ENCODE assay signal across 16 cellular contexts in genomic region chr21:24200052-24200451, GRCh38.
DNase-seq lines count a peak whose midpoint lies in the region; ATAC-seq and TF ChIP-seq lines count a peak whose summit lies in the region.
"Had no signal": no experiment of that assay in that cellular context is flagged by ENCODE, and none has a peak within 500 bp of the region (broad histone marks: within the 10 kb centered on the region; RNA-seq: fewer than 3 reads in every experiment).

No MANE protein-coding gene starts in this region.

- TF ChIP-seq CTCF in mucosa of descending colon (IDR thresholded peaks at IDR 0.05): no peak

- ATAC-seq in GM18867 (IDR thresholded peaks at IDR 0.05; ENCODE audit: unreplicated experiment): peak; percentile 89
- ATAC-seq in GM21515 (IDR thresholded peaks at IDR 0.05; ENCODE audit: unreplicated experiment): peak; percentile 63
- ATAC-seq in HG03060 (IDR thresholded peaks at IDR 0.05; ENCODE audit: low read depth, unreplicated experiment): peak; percentile 56
- peak; percentile 51 for ATAC-seq in HG03575 (IDR thresholded peaks at IDR 0.05; ENCODE audit: extremely low read depth, insufficient number of reproducible peaks, low FRiP score, unreplicated experiment)
- no peak for ATAC-seq in mucosa of descending colon
- ATAC-seq: gastrocnemius medialis; HCT116; natural killer cell treated with Interleukin-12 subunit alpha and Interleukin-12 subunit beta and Interleukin-15 and Interleukin-18, amount 100 ng/mL, for 72 hours had no signal

- H3K36me3 ChIP-seq in mucosa of descending colon (ENCODE audit: low read depth) (no peaks in the 10 kb centered on the region), H7 (replicated peaks; ENCODE audit: control insufficient read depth, insufficient read depth, low read length) (no peaks in the 10 kb centered on the region)
- H3K36me3 ChIP-seq: gastrocnemius medialis, stomach had no signal

- no peak for DNase-seq in mucosa of descending colon
- DNase-seq in H7: no peak
- no peak for DNase-seq in HPDE6-E6E7 (ENCODE audit: extremely low spot score)
- no peak for DNase-seq in NCI-H1092 treated with DMSO at 0.1 percent for 48 hours (lab: John Stamatoyannopoulos, UW)
- DNase-seq: gastrocnemius medialis; mesendoderm; NCI-H146; SK-N-SH; stimulated activated CD4-positive, alpha-beta T cell treated with anti-CD3 and anti-CD28 coated beads, Interleukin-2, amount 100 ng/mL, for 24 hours; stomach had no signal

- H3K4me3 ChIP-seq in mucosa of descending colon (no peak overlapping the region), H7 (ENCODE audit: insufficient read depth, low read depth, low read length) (no peak overlapping the region)
- H3K4me3 ChIP-seq: gastrocnemius medialis, stomach had no signal

- intact Hi-C loops in mucosa of descending colon (cut with DNase I, micrococcal nuclease): no loop called here

- H3K4me1 ChIP-seq in mucosa of descending colon (ENCODE audit: low read depth): no peaks in the 10 kb centered on the region
- H3K4me1 ChIP-seq: gastrocnemius medialis, stomach had no signal

- no peaks in the 10 kb centered on the region for H3K27me3 ChIP-seq in H7 (ENCODE audit: control insufficient read depth, insufficient read depth, low read length)
- H3K27me3 ChIP-seq: gastrocnemius medialis, stomach had no signal

- peaks cover 43% of the 10 kb centered on the region for H3K9me3 ChIP-seq in mucosa of descending colon
- H3K9me3 ChIP-seq: gastrocnemius medialis, SK-N-SH, stomach had no signal
